1 cellular context compared by ENCODE assay signal in genomic region chr16:85104147-85104546, GRCh38.
TF ChIP-seq lines count a peak whose summit lies in the region.

No MANE protein-coding gene starts in this region.

TF ChIP-seq in HepG2, 621 proteins besides CTCF, POLR2A, EP300 and RAD21 (continued from another document):
- TF ChIP-seq RERE (CRISPR knock-in tag; IDR thresholded peaks at IDR 0.05; ENCODE audit: low read depth) (no peak), MTF2 (CRISPR knock-in tag; IDR thresholded peaks at IDR 0.05; ENCODE audit: borderline replicate concordance) (no peak), XBP1 (CRISPR knock-in tag; IDR thresholded peaks at IDR 0.05) (no peak), TEAD2 (CRISPR knock-in tag; IDR thresholded peaks at IDR 0.05) (no peak), ZNF616 (CRISPR knock-in tag; IDR thresholded peaks at IDR 0.05; ENCODE audit: low read depth) (no peak), KAT2B (IDR thresholded peaks at IDR 0.05; ENCODE audit: borderline replicate concordance, low read depth, low read length) (no peak), ZBTB38 (CRISPR knock-in tag; IDR thresholded peaks at IDR 0.05) (no peak), MIXL1 (CRISPR knock-in tag; IDR thresholded peaks at IDR 0.05) (no peak), PAF1 (CRISPR knock-in tag; IDR thresholded peaks at IDR 0.05) (no peak), POLR2AphosphoS2 (IDR thresholded peaks at IDR 0.05; ENCODE audit: low read depth, low read length) (no peak), PAX8 (CRISPR knock-in tag; IDR thresholded peaks at IDR 0.05; ENCODE audit: borderline replicate concordance) (no peak), ZBTB1 (CRISPR knock-in tag; IDR thresholded peaks at IDR 0.05; ENCODE audit: borderline replicate concordance) (no peak)
TF ChIP-seq in HepG2: peak in this region for 0.
